In genomic region chr12:108313609-108314331, GRCh38 we compare ENCODE assay signal across 8 cellular contexts. TPM values are rescaled to one million over a fixed set of nuclear protein-coding genes. Genes with fewer than 3 reads are reported as not detected.
DNase-seq lines count a peak whose midpoint lies in the region; ATAC-seq and TF ChIP-seq lines count a peak whose summit lies in the region.

No MANE protein-coding gene starts in this region.

- H2AK5ac ChIP-seq in neuronal stem cell (ENCODE audit: low read depth, low read length): no peak overlapping the region

- H3K23ac ChIP-seq in neuronal stem cell (ENCODE audit: low read depth, low read length, poor library complexity): no peak overlapping the region

- no peaks in the 10 kb centered on the region for H3K9me2 ChIP-seq in DOHH2 (replicated peaks; ENCODE audit: control insufficient read depth, low read length)

- no peaks in the 10 kb centered on the region for H3K79me1 ChIP-seq in neuronal stem cell (ENCODE audit: low read depth, low read length)

- H2BK12ac ChIP-seq in neuronal stem cell (ENCODE audit: low read length): no peak overlapping the region

- H4K20me1 ChIP-seq in DOHH2 (ENCODE audit: control insufficient read depth, insufficient read depth, low read depth, low read length): no peaks in the 10 kb centered on the region

- ATAC-seq in Panc1 (0 out of 2 replicates have a peak, but pooled peaks have one; percentile 10), GM21528 (IDR thresholded peaks at IDR 0.05; ENCODE audit: low FRiP score, unreplicated experiment) (no peak), HG03354 (IDR thresholded peaks at IDR 0.05; ENCODE audit: poor library complexity, severe bottlenecking, unreplicated experiment) (no peak), HG03521 (IDR thresholded peaks at IDR 0.05; ENCODE audit: unreplicated experiment) (no peak)

- in situ Hi-C loops in Panc1 (cut with HindIII; ENCODE audit: low pct_unique_long_range_greater_than_20kb, low sequenced_read_pairs): no loop called here

- H2BK5ac ChIP-seq in neuronal stem cell (ENCODE audit: low read length): no peak overlapping the region

- no peak overlapping the region for H3K14ac ChIP-seq in neuronal stem cell (ENCODE audit: low read length)

- CTCF ChIA-PET in Panc1 (lab: Charles Lee): interaction anchor here (0.6 kb wide), 1 partner anchor 89 kb away, joined by 4 read pairs; no protein-coding TSS in a partner anchor

- H3K9ac ChIP-seq in neuronal stem cell (ENCODE audit: low read depth, low read length, poor library complexity): no peak overlapping the region

- intact Hi-C loops in Panc1 (cut with micrococcal nuclease; ENCODE audit: unreplicated experiment): no loop called here

- H3K36me3 ChIP-seq in DOHH2 (ENCODE audit: control insufficient read depth, low read length) (no peaks in the 10 kb centered on the region), Panc1 (ENCODE audit: control insufficient read depth, insufficient read depth, low read length) (no peaks in the 10 kb centered on the region), esophagus (ENCODE audit: control insufficient read depth in 2 of 2, insufficient read depth in 2 of 2, low read length in 1 of 2) (no peaks in the 10 kb centered on the region), neuronal stem cell (replicated peaks in 1 of 2; ENCODE audit: control insufficient read depth in 2 of 2, insufficient read depth in 2 of 2, low read length in 2 of 2) (no peaks in the 10 kb centered on the region)

- H3K27me3 ChIP-seq in DOHH2 (ENCODE audit: control insufficient read depth, low read length) (no peaks in the 10 kb centered on the region), Panc1 (ENCODE audit: control insufficient read depth, insufficient read depth, low read length) (0 out of 2 replicates have a peak, but pooled peaks cover 2% of the 10 kb centered on the region), esophagus (ENCODE audit: control insufficient read depth in 1 of 2, insufficient read depth in 2 of 2, low read length in 2 of 2) (no peaks in the 10 kb centered on the region), neuronal stem cell (ENCODE audit: control insufficient read depth in 3 of 3, insufficient read depth in 3 of 3, low read depth in 1 of 3, low read length in 3 of 3) (no peaks in the 10 kb centered on the region)

- H2BK120ac ChIP-seq in neuronal stem cell (ENCODE audit: low read depth, low read length): no peak overlapping the region

- H3F3A ChIP-seq in DOHH2 (ENCODE audit: control insufficient read depth, insufficient read depth): no peaks in the 10 kb centered on the region

- DNase-seq in Panc1 (ENCODE audit: low read depth, low spot score) (no peak), neuronal stem cell (ENCODE audit: low spot score) (no peak), NCI-H2107 treated with DMSO at 0.1 percent for 48 hours (lab: John Stamatoyannopoulos, UW; ENCODE audit: unreplicated experiment) (no peak)

- H4K91ac ChIP-seq in neuronal stem cell (ENCODE audit: low read depth, low read length, poor library complexity): no peak overlapping the region

- H3K4me3 ChIP-seq in DOHH2 (ENCODE audit: low read length) (no peak overlapping the region), Panc1 (ENCODE audit: low read depth in 2 of 2, low read length in 2 of 2) (no peak overlapping the region), esophagus (ENCODE audit: low read depth in 1 of 2, low read length in 2 of 2) (no peak overlapping the region), neuronal stem cell (ENCODE audit: low read length in 2 of 2) (no peak overlapping the region)

- H3K4me2 ChIP-seq in DOHH2 (ENCODE audit: low read length) (0 out of 2 replicates have a peak overlapping the region, but pooled peaks have one; percentile 9), neuronal stem cell (ENCODE audit: insufficient read depth, low read length, poor library complexity, severe bottlenecking) (no peak overlapping the region)

- H3K4me1 ChIP-seq in DOHH2 (ENCODE audit: control insufficient read depth, low read length): peaks cover 8% of the 10 kb centered on the region
- no peaks in the 10 kb centered on the region; the same call in 1 of the 2 replicates for H3K4me1 ChIP-seq in Panc1 (ENCODE audit: control insufficient read depth, insufficient read depth, low read length)
- H3K4me1 ChIP-seq in esophagus (ENCODE audit: control insufficient read depth in 2 of 2, insufficient read depth in 2 of 2, low read length in 1 of 2): peaks cover 0 to 10% of the 10 kb centered on the region in 2 donors
- H3K4me1 ChIP-seq in neuronal stem cell (ENCODE audit: control insufficient read depth in 2 of 2, insufficient read depth in 1 of 2, low read depth in 1 of 2, low read length in 2 of 2): peaks cover 9 to 25% of the 10 kb centered on the region in 2 donors

- no peak overlapping the region for H2BK15ac ChIP-seq in neuronal stem cell (ENCODE audit: low read length)

- TF ChIP-seq CTCF in DOHH2 (IDR thresholded peaks at IDR 0.05; ENCODE audit: low read depth, low read length, poor library complexity, severe bottlenecking): no peak
- no peak for TF ChIP-seq CTCF in Panc1 (IDR thresholded peaks at IDR 0.05)

- H3K18ac ChIP-seq in neuronal stem cell (ENCODE audit: low read length): peak overlapping the region; percentile 76

- H3K79me2 ChIP-seq in DOHH2 (ENCODE audit: control insufficient read depth, low read length): no peaks in the 10 kb centered on the region

- no TSS peak for BruUV-seq in Panc1 (replicated peaks; lab: Mats Ljungman, UMichigan)

- H3K9me3 ChIP-seq in DOHH2 (ENCODE audit: control insufficient read depth, insufficient read depth, low read length): no peaks in the 10 kb centered on the region
- H3K9me3 ChIP-seq in Panc1 (ENCODE audit: control insufficient read depth, insufficient read depth, low read depth, low read length): no peaks in the 10 kb centered on the region
- H3K9me3 ChIP-seq in esophagus (ENCODE audit: control insufficient read depth in 2 of 2, insufficient read depth in 1 of 2, low read depth in 1 of 2, low read length in 1 of 2): no peaks in the 10 kb centered on the region
- H3K9me3 ChIP-seq in neuronal stem cell (replicated peaks in 1 of 2; ENCODE audit: control insufficient read depth in 2 of 2, insufficient read depth in 1 of 2, low read depth in 1 of 2, low read length in 2 of 2): peaks cover 0 to 2% of the 10 kb centered on the region in 2 donors

- no peak overlapping the region for H3K4ac ChIP-seq in neuronal stem cell (ENCODE audit: low read length)

- H3K27ac ChIP-seq in DOHH2 (ENCODE audit: low read depth, low read length) (no peak overlapping the region), Panc1 (ENCODE audit: low read length) (no peak overlapping the region), esophagus (ENCODE audit: low read depth in 2 of 2, low read length in 1 of 2) (peak overlapping the region; percentile 47 to 52), neuronal stem cell (replicated peaks; ENCODE audit: low read length) (no peak overlapping the region)

- 45 to 46% methylated on average over 7 of the region's 7 CpGs for WGBS in esophagus, 2 donors
- WGBS in neuronal stem cell (ENCODE audit: extremely low coverage in 2 of 2, insufficient read length in 2 of 2, insufficient replicate concordance in 1 of 2), 2 donors: no CpG with 5 or more reads among the region's 7 CpGs

- POLR2A ChIA-PET in Panc1 (lab: Charles Lee): interaction anchor here (0.6 kb wide), 1 partner anchor 67 kb away, joined by 15 read pairs; no protein-coding TSS in a partner anchor

- H4K8ac ChIP-seq in neuronal stem cell (ENCODE audit: low read depth, low read length): no peak overlapping the region

- H2AFZ ChIP-seq in neuronal stem cell (ENCODE audit: low read length): peak overlapping the region; percentile 54

RNA-seq across cellular contexts. Expression of gene CMKLR1, which starts 25.3 kb away (rescaled TPM):
- total RNA-seq in Panc1 (2021; ENCODE audit: unreplicated experiment): 0.03 TPM
- polyA plus RNA-seq in Panc1 (2012; ENCODE audit: insufficient read length): not detected
- under 1 TPM; 0.24 to 0.45 TPM for polyA plus RNA-seq in esophagus
- 0.03 TPM for polyA plus RNA-seq in neuronal stem cell (2013, experiment 1 of 2)
- polyA plus RNA-seq in neuronal stem cell (2013, experiment 2 of 2): 0.04 TPM

Comparison
In these comparisons a context has a peak if more than half of its experiments do, and no peak if none do; other contexts are left out.
1. H3K27ac ChIP-seq: peak in esophagus (2 of 2); none in DOHH2 (single experiment), Panc1 (single experiment) and neuronal stem cell (single experiment).